In the genomic region with DNA sequence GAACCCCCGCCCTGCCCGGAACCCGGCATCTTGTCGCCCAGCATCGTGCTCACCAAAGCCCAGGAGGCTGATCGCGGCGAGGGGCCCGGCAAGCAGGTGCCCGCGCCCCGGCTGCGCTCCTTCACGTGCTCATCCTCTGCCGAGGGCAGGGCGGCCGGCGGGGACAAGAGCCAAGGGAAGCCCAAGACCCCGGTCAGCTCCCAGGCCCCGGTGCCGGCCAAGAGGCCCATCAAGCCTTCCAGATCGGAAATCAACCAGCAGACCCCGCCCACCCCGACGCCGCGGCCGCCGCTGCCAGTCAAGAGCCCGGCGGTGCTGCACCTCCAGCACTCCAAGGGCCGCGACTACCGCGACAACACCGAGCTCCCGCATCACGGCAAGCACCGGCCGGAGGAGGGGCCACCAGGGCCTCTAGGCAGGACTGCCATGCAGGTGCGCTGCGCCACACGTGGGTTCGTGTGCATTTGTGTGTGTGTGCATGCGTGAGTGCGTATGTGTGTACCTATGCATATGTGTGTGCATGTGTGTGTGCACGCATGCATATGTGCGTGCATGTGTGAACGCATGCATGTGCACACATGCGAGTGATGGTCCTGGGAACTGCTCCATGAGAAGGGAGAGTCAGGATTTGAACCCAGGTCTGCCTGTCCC, we compare ENCODE assay signal across 20 cellular contexts. TPM values are rescaled to one million over a fixed set of nuclear protein-coding genes. Genes with fewer than 3 reads are reported as not detected.
A peak's percentile ranks its signal among the peaks of the same experiment; 100 is the strongest.
DNase-seq lines count a peak whose midpoint lies in the region; ATAC-seq, FAIRE-seq and TF ChIP-seq lines count a peak whose summit lies in the region.
"Had no signal": no experiment of that assay in that cellular context is flagged by ENCODE, and none has a peak within 500 bp of the region (broad histone marks: within the 10 kb centered on the region; RNA-seq: fewer than 3 reads in every experiment).

No MANE protein-coding gene starts in this region.

- WGBS in trophoblast cell (ENCODE audit: extremely low coverage, insufficient coverage, insufficient read length) = no CpG with 5 or more reads among the region's 50 CpGs

- H3K4me2 ChIP-seq in trophoblast cell (ENCODE audit: low read length) = no peak overlapping the region

- no peak overlapping the region for H2BK120ac ChIP-seq in trophoblast cell (ENCODE audit: insufficient read depth, low read length, poor library complexity)

- H3K9me3 Mint-ChIP-seq in CD8-positive, alpha-beta T cell = no peaks in the 10 kb centered on the region
- no peaks in the 10 kb centered on the region for H3K9me3 Mint-ChIP-seq in dendritic cell treated with granulocyte-macrophage colony-stimulating factor and Interleukin-4, amounts not matched to agents 40 ng/mL and 50 ng/mL, for 4 days

- no peaks in the 10 kb centered on the region for H3K79me2 ChIP-seq in trophoblast cell (ENCODE audit: control insufficient read depth, insufficient read depth, low read length, poor library complexity)

- no peak for DNase-seq in CD8-positive, alpha-beta T cell
- DNase-seq in HTR-8/SVneo (ENCODE audit: insufficient read length, low spot score) = no peak
- DNase-seq in trophoblast cell = no peak
- DNase-seq in ecto neural progenitor cell (ENCODE audit: low spot score) = no peak
- no peak for DNase-seq in HEK293T (ENCODE audit: extremely low spot score)
- no peak for DNase-seq in RPMI8226
- DNase-seq: CD4-positive, alpha-beta memory T cell; DND-41; GM23248; HCEC 1CT; MG63; NCI-H1092; NCI-H1436; NCI-H187 treated with DMSO at 0.1 percent for 48 hours; NCI-H2107; NCI-H446 treated with DMSO at 0.1 percent for 48 hours; NCI-H526 treated with DMSO at 0.1 percent for 48 hours; Right ventricle myocardium superior had no signal

- H3K27me3 Mint-ChIP-seq in CD8-positive, alpha-beta T cell (ENCODE audit: low read depth) = no peaks in the 10 kb centered on the region
- H3K27me3 Mint-ChIP-seq in dendritic cell treated with granulocyte-macrophage colony-stimulating factor and Interleukin-4, amounts not matched to agents 40 ng/mL and 50 ng/mL, for 4 days = no peaks in the 10 kb centered on the region
- H3K27me3 Mint-ChIP-seq: CD4-positive, alpha-beta memory T cell had no signal

- H3K23ac ChIP-seq in trophoblast cell (ENCODE audit: low read length) = peak overlapping the region; percentile 42

- H3K27ac Mint-ChIP-seq in CD8-positive, alpha-beta T cell = peak overlapping the region; percentile 27
- H3K27ac Mint-ChIP-seq in dendritic cell treated with granulocyte-macrophage colony-stimulating factor and Interleukin-4, amounts not matched to agents 40 ng/mL and 50 ng/mL, for 4 days = peak overlapping the region; percentile 86

- no peak overlapping the region for H3K27ac ChIP-seq in CD8-positive, alpha-beta T cell (ENCODE audit: low read depth, low read length)
- no peak overlapping the region for H3K27ac ChIP-seq in trophoblast cell (ENCODE audit: low read depth, low read length)
- H3K27ac ChIP-seq: GM23248 had no signal

- no peak overlapping the region for H3K4me3 Mint-ChIP-seq in CD8-positive, alpha-beta T cell
- no peak overlapping the region for H3K4me3 Mint-ChIP-seq in dendritic cell treated with granulocyte-macrophage colony-stimulating factor and Interleukin-4, amounts not matched to agents 40 ng/mL and 50 ng/mL, for 4 days
- H3K4me3 Mint-ChIP-seq: CD4-positive, alpha-beta memory T cell had no signal

- H2BK5ac ChIP-seq in trophoblast cell (ENCODE audit: low read depth, low read length, poor library complexity) = no peak overlapping the region

- peak; percentile 59 for FAIRE-seq in HTR-8/SVneo (lab: Jason Lieb, UNC)
- FAIRE-seq: GM12892 had no signal

- H2AK5ac ChIP-seq in trophoblast cell (ENCODE audit: low read length) = no peak overlapping the region

- no peaks in the 10 kb centered on the region for H3K79me1 ChIP-seq in trophoblast cell (ENCODE audit: low read length)

- no peaks in the 10 kb centered on the region for H3K9me3 ChIP-seq in CD8-positive, alpha-beta T cell (ENCODE audit: low read length)
- peaks cover 16% of the 10 kb centered on the region for H3K9me3 ChIP-seq in trophoblast cell (ENCODE audit: insufficient read depth, low read depth, low read length)
- H3K9me3 ChIP-seq: MG63 had no signal

- H3K36me3 Mint-ChIP-seq in CD8-positive, alpha-beta T cell = peaks cover 76% of the 10 kb centered on the region
- peaks cover 99% of the 10 kb centered on the region for H3K36me3 Mint-ChIP-seq in dendritic cell treated with granulocyte-macrophage colony-stimulating factor and Interleukin-4, amounts not matched to agents 40 ng/mL and 50 ng/mL, for 4 days (ENCODE audit: low read depth)

- POLR2A ChIA-PET in CD8-positive, alpha-beta T cell (lab: Charles Lee) = no interaction called here
- POLR2A ChIA-PET in HEK293T (lab: Yijun Ruan, JAX) = no interaction called here

- no peak overlapping the region for H3K4me3 ChIP-seq in CD8-positive, alpha-beta T cell (ENCODE audit: low read depth, low read length)
- H3K4me3 ChIP-seq in trophoblast cell (ENCODE audit: low read depth, low read length) = peak overlapping the region; percentile 3
- H3K4me3 ChIP-seq: GM23248, MG63 had no signal

- no peak for ATAC-seq in CD8-positive, alpha-beta T cell

- no peak overlapping the region for H4K12ac ChIP-seq in trophoblast cell (ENCODE audit: low read depth, low read length)

- TF ChIP-seq CTCF in CD8-positive, alpha-beta T cell (IDR thresholded peaks at IDR 0.05) = no peak

- no peak overlapping the region for H4K91ac ChIP-seq in trophoblast cell (ENCODE audit: low read depth, low read length)

- peaks cover 9% of the 10 kb centered on the region for H3K4me1 Mint-ChIP-seq in CD8-positive, alpha-beta T cell (ENCODE audit: low read depth)
- H3K4me1 Mint-ChIP-seq in dendritic cell treated with granulocyte-macrophage colony-stimulating factor and Interleukin-4, amounts not matched to agents 40 ng/mL and 50 ng/mL, for 4 days (ENCODE audit: low read depth) = peaks cover 62% of the 10 kb centered on the region

- H3K14ac ChIP-seq in trophoblast cell (ENCODE audit: low read length) = no peak overlapping the region

- H3K9ac ChIP-seq in trophoblast cell (ENCODE audit: low read length) = no peak overlapping the region
- H3K9ac ChIP-seq: GM23248 had no signal

- H3K4ac ChIP-seq in trophoblast cell (ENCODE audit: low read depth, low read length) = no peak overlapping the region

- no peaks in the 10 kb centered on the region for H3K4me1 ChIP-seq in CD8-positive, alpha-beta T cell (ENCODE audit: insufficient read depth, low read length)
- peaks cover 10% of the 10 kb centered on the region in 2 experiments for H3K4me1 ChIP-seq in trophoblast cell (ENCODE audit: control insufficient read depth in 1 of 2, insufficient read depth in 2 of 2, low read length in 2 of 2)

- CTCF ChIA-PET in CD8-positive, alpha-beta T cell (lab: Charles Lee) = no interaction called here
- CTCF ChIA-PET in HEK293T (lab: Yijun Ruan, JAX) = no interaction called here

- intact Hi-C loops in CD8-positive, alpha-beta T cell (cut with DNase I, micrococcal nuclease) = no loop called here
- intact Hi-C loops in dendritic cell treated with granulocyte-macrophage colony-stimulating factor and Interleukin-4, amounts not matched to agents 40 ng/mL and 50 ng/mL, for 4 days (cut with micrococcal nuclease) = loop anchor here (5.0 kb wide), 1 partner anchor 38 kb away; no protein-coding TSS in a partner anchor

- no peak overlapping the region for H2BK12ac ChIP-seq in trophoblast cell (ENCODE audit: low read length)

- H3K18ac ChIP-seq in trophoblast cell (ENCODE audit: low read length) = no peak overlapping the region

- H3K27me3 ChIP-seq in CD8-positive, alpha-beta T cell (ENCODE audit: insufficient read depth, low read length) = no peaks in the 10 kb centered on the region
- H3K27me3 ChIP-seq in trophoblast cell (ENCODE audit: insufficient read depth, low read length) = no peaks in the 10 kb centered on the region
- H3K27me3 ChIP-seq: MG63 had no signal

- peaks cover 31% of the 10 kb centered on the region for H3K36me3 ChIP-seq in CD8-positive, alpha-beta T cell (ENCODE audit: insufficient read depth, low read length)
- H3K36me3 ChIP-seq in trophoblast cell (ENCODE audit: control insufficient read depth in 1 of 2, insufficient read depth in 2 of 2, low read length in 2 of 2) = peaks cover 0 to 4% of the 10 kb centered on the region in 2 experiments
- H3K36me3 ChIP-seq: MG63 had no signal

- H4K8ac ChIP-seq in trophoblast cell (ENCODE audit: low read depth, low read length) = no peak overlapping the region

- no peak overlapping the region for H2AFZ ChIP-seq in trophoblast cell (ENCODE audit: insufficient read depth, low read length, poor library complexity)
- H2AFZ ChIP-seq: GM23248 had no signal

TF ChIP-seq in HEK293T, 16 proteins besides CTCF, POLR2A, EP300 and RAD21:
- no peak for TF ChIP-seq L3MBTL2 (conservative IDR thresholded peaks at IDR 0.05)
- no peak for TF ChIP-seq NFRKB (IDR thresholded peaks at IDR 0.05)
- no peak for TF ChIP-seq TARDBP (IDR thresholded peaks at IDR 0.05)
- no peak for TF ChIP-seq FOXA1 (IDR thresholded peaks at IDR 0.05)
- no peak for TF ChIP-seq SP1 (IDR thresholded peaks at IDR 0.05)
- TF ChIP-seq ELF4 (IDR thresholded peaks at IDR 0.05) = no peak
- no peak for TF ChIP-seq LEF1 (IDR thresholded peaks at IDR 0.05; ENCODE audit: borderline replicate concordance)
- no peak for TF ChIP-seq FOXK2 (IDR thresholded peaks at IDR 0.05)
- TF ChIP-seq BHLHE40 (IDR thresholded peaks at IDR 0.05; ENCODE audit: borderline replicate concordance) = no peak
- TF ChIP-seq ARNT (IDR thresholded peaks at IDR 0.05) = no peak
- TF ChIP-seq FOXM1 (IDR thresholded peaks at IDR 0.05; ENCODE audit: borderline replicate concordance) = no peak
- no peak for TF ChIP-seq HDGF (IDR thresholded peaks at IDR 0.05; ENCODE audit: borderline replicate concordance)
- TF ChIP-seq, protein P1, sequence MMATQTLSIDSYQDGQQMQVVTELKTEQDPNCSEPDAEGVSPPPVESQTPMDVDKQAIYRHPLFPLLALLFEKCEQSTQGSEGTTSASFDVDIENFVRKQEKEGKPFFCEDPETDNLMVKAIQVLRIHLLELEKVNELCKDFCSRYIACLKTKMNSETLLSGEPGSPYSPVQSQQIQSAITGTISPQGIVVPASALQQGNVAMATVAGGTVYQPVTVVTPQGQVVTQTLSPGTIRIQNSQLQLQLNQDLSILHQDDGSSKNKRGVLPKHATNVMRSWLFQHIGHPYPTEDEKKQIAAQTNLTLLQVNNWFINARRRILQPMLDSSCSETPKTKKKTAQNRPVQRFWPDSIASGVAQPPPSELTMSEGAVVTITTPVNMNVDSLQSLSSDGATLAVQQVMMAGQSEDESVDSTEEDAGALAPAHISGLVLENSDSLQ (IDR thresholded peaks at IDR 0.05) = no peak
- no peak for TF ChIP-seq ZNF384 (IDR thresholded peaks at IDR 0.05)
- no peak for TF ChIP-seq CTBP1 (IDR thresholded peaks at IDR 0.05; ENCODE audit: borderline replicate concordance)
- TF ChIP-seq SUZ12 (IDR thresholded peaks at IDR 0.05) = no peak

RNA-seq across cellular contexts. Expression of a gene that starts 47.1 kb away (rescaled TPM):
- 100 to 1,000 TPM; 156 to 164 TPM for total RNA-seq in CD8-positive, alpha-beta T cell
- 22.2 and 23.6 TPM in 2 replicates for polyA plus RNA-seq in trophoblast cell (2013)
